ENCODE assay signal across 25 cellular contexts in genomic region chr1:17584539-17584938, GRCh38. TPM values are rescaled to one million over a fixed set of nuclear protein-coding genes. Genes with fewer than 3 reads are reported as not detected.
DNase-seq lines count a peak whose midpoint lies in the region; ATAC-seq, FAIRE-seq and TF ChIP-seq lines count a peak whose summit lies in the region.
"Had no signal": no experiment of that assay in that cellular context is flagged by ENCODE, and none has a peak within 500 bp of the region (broad histone marks: within the 10 kb centered on the region; RNA-seq: fewer than 3 reads in every experiment).

No MANE protein-coding gene starts in this region.

- H2AFZ ChIP-seq in HepG2 (ENCODE audit: low read length): no peak overlapping the region

- TF ChIP-seq POLR2A in HepG2 (IDR thresholded peaks at IDR 0.05; ENCODE audit: insufficient read depth in 1 of 2, low read depth in 2 of 2, low read length in 2 of 2) (peak in 1 of 2 experiments; percentile 2; a peak in 1 of 4 replicates), right lobe of liver (IDR thresholded peaks at IDR 0.05) (no peak)

- in situ Hi-C loops in HepG2 (cut with HindIII; ENCODE audit: extremely low pct_ligation_motif_present, low pct_unique_long_range_greater_than_20kb): no loop called here

- no peak for TF ChIP-seq RAD21 in HepG2 (CRISPR knock-in tag; IDR thresholded peaks at IDR 0.05)

- 95% methylated on average over 10 of the region's 10 CpGs for WGBS in HepG2 (ENCODE audit: low lambda C conversion rate)
- 82% methylated on average over 10 of the region's 10 CpGs for WGBS in right lobe of liver (ENCODE audit: insufficient coverage, low coverage, low lambda C conversion rate, missing lambda C conversion rate)

- H3K4me3 ChIP-seq in HepG2 (replicated peaks in 1 of 3; ENCODE audit: insufficient read depth in 1 of 3, low read depth in 2 of 3, low read length in 3 of 3) (no peak overlapping the region), right lobe of liver (no peak overlapping the region), coronary artery (no peak overlapping the region)
- H3K4me3 ChIP-seq: BLaER1, GM12878 had no signal

- TF ChIP-seq CTCF in HepG2 (CRISPR knock-in tag; IDR thresholded peaks at IDR 0.05) (no peak), right lobe of liver (IDR thresholded peaks at IDR 0.05) (no peak), coronary artery (IDR thresholded peaks at IDR 0.05) (no peak), glutamatergic neuron (IDR thresholded peaks at IDR 0.05; ENCODE audit: partially characterized antibody, unreplicated experiment) (no peak)

- peaks cover 63% of the 10 kb centered on the region for H3K4me1 Mint-ChIP-seq in glutamatergic neuron (ENCODE audit: low read depth, unreplicated experiment)
- no peaks in the 10 kb centered on the region for H3K4me1 Mint-ChIP-seq in activated CD4-positive, alpha-beta memory T cell treated with anti-CD3 and anti-CD28 coated beads for 36 hours (ENCODE audit: low read depth)
- H3K4me1 Mint-ChIP-seq: B cell had no signal

- CTCF ChIA-PET in HepG2 (lab: Yijun Ruan, JAX; ENCODE audit: low intra/inter-chr PET ratio, low total read pairs): no interaction called here
- CTCF ChIA-PET in activated CD4-positive, alpha-beta memory T cell treated with anti-CD3 and anti-CD28 coated beads for 36 hours (lab: Charles Lee): no interaction called here

- DNase-seq in HepG2 (ENCODE audit: low spot score) (no peak), right lobe of liver (no peak), coronary artery (ENCODE audit: low spot score) (no peak), glutamatergic neuron (no peak), urothelium cell line (ENCODE audit: low spot score) (no peak), LoVo (ENCODE audit: low spot score) (no peak)
- no peak for DNase-seq in activated CD4-positive, alpha-beta memory T cell treated with anti-CD3 and anti-CD28 coated beads for 36 hours
- DNase-seq: Caco-2; CD4-positive, CD25-positive, alpha-beta regulatory T cell; CD8-positive, alpha-beta T cell; DMS153; DMS79; EL; GDM1; GOT3; H7; HCEC 1CT had no signal

- TF ChIP-seq EP300 in HepG2 (IDR thresholded peaks at IDR 0.05; ENCODE audit: low read depth in 2 of 2, low read length in 2 of 2) (no peak), HepG2 (CRISPR knock-in tag; IDR thresholded peaks at IDR 0.05; ENCODE audit: borderline replicate concordance) (no peak)

- peaks cover 87% of the 10 kb centered on the region for H3K4me1 ChIP-seq in HepG2 (ENCODE audit: insufficient read depth, low read length)
- H3K4me1 ChIP-seq in right lobe of liver: peaks cover 0 to 69% (median 34%) of the 10 kb centered on the region in 4 donors

- peaks cover 28% of the 10 kb centered on the region for H3K27me3 Mint-ChIP-seq in glutamatergic neuron (ENCODE audit: unreplicated experiment)
- H3K27me3 Mint-ChIP-seq in activated CD4-positive, alpha-beta memory T cell treated with anti-CD3 and anti-CD28 coated beads for 36 hours: no peaks in the 10 kb centered on the region

- H3K4me2 ChIP-seq in HepG2 (ENCODE audit: low read depth, low read length): no peak overlapping the region

- intact Hi-C loops in HepG2 (cut with micrococcal nuclease; ENCODE audit: unreplicated experiment) (no loop called here), right lobe of liver (cut with DNase I) (no loop called here)
- intact Hi-C loops in activated CD4-positive, alpha-beta memory T cell treated with anti-CD3 and anti-CD28 coated beads for 36 hours (cut with micrococcal nuclease): no loop called here

- no peak for ATAC-seq in HepG2
- ATAC-seq in right lobe of liver: no peak
- ATAC-seq in HG02852 (IDR thresholded peaks at IDR 0.05; ENCODE audit: unreplicated experiment): no peak
- ATAC-seq: CD8-positive, alpha-beta T cell; GM12878 had no signal

- POLR2A ChIA-PET in HepG2 (lab: Yijun Ruan, JAX): interaction anchor here (1.5 to 5.6 kb wide), 2 partner anchors 6 to 10 kb away, joined by 4 to 45 read pairs; no protein-coding TSS in a partner anchor
- POLR2A ChIA-PET in activated CD4-positive, alpha-beta memory T cell treated with anti-CD3 and anti-CD28 coated beads for 36 hours (lab: Charles Lee): no interaction called here

- H3K4me3 Mint-ChIP-seq in glutamatergic neuron (ENCODE audit: unreplicated experiment): peak overlapping the region; percentile 47
- H3K4me3 Mint-ChIP-seq in activated CD4-positive, alpha-beta memory T cell treated with anti-CD3 and anti-CD28 coated beads for 36 hours: no peak overlapping the region
- H3K4me3 Mint-ChIP-seq: B cell; CD4-positive, CD25-positive, alpha-beta regulatory T cell; CD8-positive, alpha-beta T cell had no signal

- H3K36me3 ChIP-seq in HepG2 (replicated peaks in 1 of 2; ENCODE audit: control insufficient read depth in 1 of 2, insufficient read depth in 2 of 2, low read length in 2 of 2) (no peaks in the 10 kb centered on the region; a peak in 1 of 5 replicates), right lobe of liver (peaks cover 0 to 19% (median 6%) of the 10 kb centered on the region in 4 donors)

- FAIRE-seq in HepG2 (lab: Jason Lieb, UNC) (no peak), urothelium cell line (lab: Jason Lieb, UNC) (peak; percentile 44)
- FAIRE-seq: A204.1, GM12878, GM18507 had no signal

- BruUV-seq in HepG2 (replicated peaks; lab: Mats Ljungman, UMichigan): no TSS peak

- no peaks in the 10 kb centered on the region for H3K9me3 ChIP-seq in HepG2 (ENCODE audit: low read length)
- no peaks in the 10 kb centered on the region for H3K9me3 ChIP-seq in right lobe of liver
- H3K9me3 ChIP-seq: BLaER1, Caco-2 had no signal

- H3K27me3 ChIP-seq in HepG2 (ENCODE audit: control insufficient read depth in 1 of 2, insufficient read depth in 2 of 2, low read length in 2 of 2): no peaks in the 10 kb centered on the region
- no peaks in the 10 kb centered on the region for H3K27me3 ChIP-seq in right lobe of liver
- H3K27me3 ChIP-seq: BLaER1 had no signal

- H3K27ac Mint-ChIP-seq in glutamatergic neuron (ENCODE audit: unreplicated experiment): peak overlapping the region; percentile 88
- H3K27ac Mint-ChIP-seq in activated CD4-positive, alpha-beta memory T cell treated with anti-CD3 and anti-CD28 coated beads for 36 hours: no peak overlapping the region
- H3K27ac Mint-ChIP-seq: B cell; CD4-positive, CD25-positive, alpha-beta regulatory T cell; CD8-positive, alpha-beta T cell had no signal

- H3K27ac ChIP-seq in HepG2 (ENCODE audit: extremely low read length, insufficient read depth, low read length): no peak overlapping the region
- peak overlapping the region in 1 of 3 donors; percentile 95 for H3K27ac ChIP-seq in right lobe of liver
- peak overlapping the region; percentile 21 to 50 for H3K27ac ChIP-seq in coronary artery
- H3K27ac ChIP-seq: 22Rv1, BLaER1, C4-2B had no signal

- peaks cover 54% of the 10 kb centered on the region for H3K79me2 ChIP-seq in HepG2 (ENCODE audit: insufficient read depth, low read length)

- no peaks in the 10 kb centered on the region for H3K36me3 Mint-ChIP-seq in glutamatergic neuron (ENCODE audit: unreplicated experiment)
- H3K36me3 Mint-ChIP-seq in activated CD4-positive, alpha-beta memory T cell treated with anti-CD3 and anti-CD28 coated beads for 36 hours: no peaks in the 10 kb centered on the region
- H3K36me3 Mint-ChIP-seq: CD4-positive, CD25-positive, alpha-beta regulatory T cell; CD8-positive, alpha-beta T cell had no signal

- peaks cover 45% of the 10 kb centered on the region; the same call in 1 of the 2 replicates for H4K20me1 ChIP-seq in HepG2 (ENCODE audit: insufficient read depth, low read length)

- H3K9ac ChIP-seq in HepG2 (ENCODE audit: insufficient read depth, low read depth, low read length): no peak overlapping the region

- H3K9me3 Mint-ChIP-seq in glutamatergic neuron (ENCODE audit: unreplicated experiment): peaks cover 20% of the 10 kb centered on the region
- H3K9me3 Mint-ChIP-seq in activated CD4-positive, alpha-beta memory T cell treated with anti-CD3 and anti-CD28 coated beads for 36 hours: no peaks in the 10 kb centered on the region
- H3K9me3 Mint-ChIP-seq: CD8-positive, alpha-beta T cell had no signal

TF ChIP-seq in HepG2, 621 proteins besides CTCF, POLR2A, EP300 and RAD21:
- TF ChIP-seq ZNF7 (CRISPR knock-in tag; IDR thresholded peaks at IDR 0.05) (no peak), ZNF230 (CRISPR knock-in tag; IDR thresholded peaks at IDR 0.05) (no peak), RBFOX2 (IDR thresholded peaks at IDR 0.05; ENCODE audit: low read depth, low read length) (0 out of 2 replicates have a peak, but pooled peaks have one; percentile 19), ZSCAN31 (CRISPR knock-in tag; IDR thresholded peaks at IDR 0.05; ENCODE audit: low read depth) (no peak), RBM22 (optimal IDR thresholded peaks at IDR 0.05; ENCODE audit: low read length) (peak; percentile 82), NCOA2 (CRISPR knock-in tag; IDR thresholded peaks at IDR 0.05) (no peak), HNRNPH1 (optimal IDR thresholded peaks at IDR 0.05; ENCODE audit: low read depth, low read length) (no peak)

RNA-seq across cellular contexts. Expression of gene ARHGEF10L, which starts 45.0 kb away (rescaled TPM):
- 26.2 and 46.5 TPM in 2 replicates for total RNA-seq in HepG2 (2016; rRNA removed; fragmentation: Illumina TruSeq; extraction: Trizol)
- 13.6 and 14.7 TPM in 2 replicates for total RNA-seq in HepG2 (2016; cell fraction: cytosol; rRNA removed; fragmentation: Illumina TruSeq; extraction: Trizol; ENCODE audit: low read depth)
- 24.8 and 47.9 TPM in 2 replicates for total RNA-seq in HepG2 (2016; cell fraction: insoluble cytoplasmic fraction; rRNA removed; fragmentation: Illumina TruSeq; extraction: Trizol)
- 19.1 and 19.9 TPM in 2 replicates for total RNA-seq in HepG2 (2016; cell fraction: membrane; rRNA removed; fragmentation: Illumina TruSeq; extraction: Trizol)
- total RNA-seq in HepG2 (2016; cell fraction: nucleus; rRNA removed; fragmentation: Illumina TruSeq; extraction: Trizol): 59.8 and 74.6 TPM in 2 replicates
- 78.3 and 107 TPM in 2 replicates for polyA plus RNA-seq in HepG2 (2011; rRNA removed)
- polyA plus RNA-seq in HepG2 (2011; cell fraction: cytosol; rRNA removed): 20.2 and 37.0 TPM in 2 replicates
- polyA plus RNA-seq in HepG2 (2011; cell fraction: nucleus; rRNA removed): 844 and 1,154 TPM in 2 replicates
- 43.3 and 63.3 TPM in 2 replicates for polyA plus RNA-seq in HepG2 (2012)
- 2.2 and 2.8 TPM in 2 replicates for polyA plus RNA-seq in HepG2 (2016; cell fraction: cytosol; fragmentation: Illumina TruSeq; extraction: Trizol; ENCODE audit: low read depth)
- 18.1 and 22.2 TPM in 2 replicates for polyA plus RNA-seq in HepG2 (2016; cell fraction: insoluble cytoplasmic fraction; fragmentation: Illumina TruSeq; extraction: Trizol; ENCODE audit: low read depth)
- polyA plus RNA-seq in HepG2 (2016; cell fraction: membrane; fragmentation: Illumina TruSeq; extraction: Trizol; ENCODE audit: low read depth): 4.7 and 5.9 TPM in 2 replicates
- 127 and 131 TPM in 2 replicates for polyA plus RNA-seq in HepG2 (2016; cell fraction: nucleus; fragmentation: Illumina TruSeq; extraction: Trizol; ENCODE audit: insufficient read depth, low read depth)
- 15.7 and 166 TPM in 2 replicates for polyA minus RNA-seq in HepG2 (2011; rRNA and poly(A)+ RNA removed; ENCODE audit: low replicate concordance)
- 36.6 and 43.4 TPM in 2 replicates for polyA minus RNA-seq in HepG2 (2011; cell fraction: cytosol; rRNA and poly(A)+ RNA removed)
- 147 and 148 TPM in 2 replicates for polyA minus RNA-seq in HepG2 (2011; cell fraction: nucleus; rRNA and poly(A)+ RNA removed)
- 100 to 1,000 TPM in 2 of 6 experiments, 10 to 100 TPM in 4; 59.7 to 124 (median 87.4) TPM for total RNA-seq in right lobe of liver
- 89.8 TPM for total RNA-seq in glutamatergic neuron (ENCODE audit: unreplicated experiment)
- total RNA-seq in activated CD4-positive, alpha-beta memory T cell treated with anti-CD3 and anti-CD28 coated beads for 36 hours: not detected
- total RNA-seq: CD4-positive, CD25-positive, alpha-beta regulatory T cell; CD8-positive, alpha-beta T cell had no signal
- polyA plus RNA-seq: CD4-positive, CD25-positive, alpha-beta regulatory T cell had no signal

Comparison
In these comparisons a context has a peak if more than half of its experiments do, and no peak if none do; other contexts are left out.
1. RNA of gene ARHGEF10L, which starts 45.0 kb away (total RNA-seq): 59.7 to 124 TPM in right lobe of liver, 89.8 TPM in glutamatergic neuron (single experiment) and 13.6 to 74.6 TPM in HepG2; not detected in activated CD4-positive, alpha-beta memory T cell treated with anti-CD3 and anti-CD28 coated beads for 36 hours; every median in the first group is over 10 times any median in the second.